In the genomic region with DNA sequence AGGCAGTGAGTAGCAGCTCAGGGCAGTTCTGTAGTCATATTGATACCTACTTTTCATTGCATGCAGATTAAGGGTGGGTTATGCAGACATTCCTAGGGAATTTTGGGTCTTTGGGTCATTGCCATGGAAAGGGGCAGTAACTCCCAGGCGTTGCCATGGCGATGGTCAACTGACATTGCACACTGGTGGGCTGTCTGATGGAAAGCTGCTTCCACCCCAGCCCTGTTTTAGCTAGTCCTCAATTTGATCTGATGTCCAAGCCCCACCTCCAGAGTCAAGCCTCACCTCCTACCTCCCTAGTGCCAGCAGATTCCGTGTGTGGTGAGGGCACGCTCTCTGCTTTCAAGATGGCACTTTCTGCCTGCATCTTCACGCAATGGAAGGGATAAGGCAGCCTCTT, we compare ENCODE assay signal across 20 cellular contexts.
"Had no signal": no experiment of that assay in that cellular context is flagged by ENCODE, and none has a peak within 500 bp of the region (broad histone marks: within the 10 kb centered on the region; RNA-seq: fewer than 3 reads in every experiment).

No MANE protein-coding gene starts in this region.

- H3K4me1 ChIP-seq: prostate gland had no signal

- H3K4me1 Mint-ChIP-seq: activated naive CD4-positive, alpha-beta T cell treated with anti-CD3 and anti-CD28 coated beads, Interleukin-2, amount 10 ng/mL, durations not matched to agents 7 days and 5 days; immature natural killer cell had no signal

- H3K4me3 Mint-ChIP-seq: activated CD4-positive, alpha-beta memory T cell treated with anti-CD3 and anti-CD28 coated beads for 36 hours; activated naive CD4-positive, alpha-beta T cell treated with anti-CD3 and anti-CD28 coated beads, Interleukin-2, amount 10 ng/mL, durations not matched to agents 7 days and 5 days; activated T-cell treated with anti-CD3 and anti-CD28 coated beads, Interleukin-2, amount 50 U/mL, for 72 hours; immature natural killer cell had no signal

- DNase-seq: activated CD4-positive, alpha-beta memory T cell treated with anti-CD3 and anti-CD28 coated beads for 36 hours; activated CD4-positive, alpha-beta T cell treated with anti-CD3 and anti-CD28 coated beads for 48 hours; activated effector memory CD4-positive, alpha-beta T cell treated with anti-CD3 and anti-CD28 coated beads, Interleukin-2, amount 50 U/mL, for 16 hours; activated naive CD4-positive, alpha-beta T cell treated with anti-CD3 and anti-CD28 coated beads, Interleukin-2, amount 10 ng/mL, durations not matched to agents 7 days and 5 days; activated T-cell treated with anti-CD3 and anti-CD28 coated beads, Interleukin-2, amount 50 U/mL, for 72 hours; amygdala; body of pancreas; dermis blood vessel endothelial cell; effector CD8-positive, alpha-beta T cell; foreskin melanocyte; glutamatergic neuron; immature natural killer cell; left ventricle myocardium superior; stimulated activated CD4-positive, alpha-beta T cell treated with anti-CD3 and anti-CD28 coated beads, Interleukin-4, amount 100 ng/mL, for 1 hour; stimulated activated naive CD4-positive, alpha-beta T cell; T-helper 2 cell had no signal

- H3K4me3 ChIP-seq: body of pancreas, hepatocyte, prostate gland, thyroid gland had no signal

- H3K9me3 ChIP-seq: body of pancreas, prostate gland, thyroid gland had no signal

- H3K36me3 ChIP-seq: prostate gland, thyroid gland had no signal

- H3K36me3 Mint-ChIP-seq: activated CD4-positive, alpha-beta memory T cell treated with anti-CD3 and anti-CD28 coated beads for 36 hours; activated naive CD4-positive, alpha-beta T cell treated with anti-CD3 and anti-CD28 coated beads, Interleukin-2, amount 10 ng/mL, durations not matched to agents 7 days and 5 days; immature natural killer cell had no signal

- H3K9me3 Mint-ChIP-seq: activated CD4-positive, alpha-beta memory T cell treated with anti-CD3 and anti-CD28 coated beads for 36 hours; activated naive CD4-positive, alpha-beta T cell treated with anti-CD3 and anti-CD28 coated beads, Interleukin-2, amount 10 ng/mL, durations not matched to agents 7 days and 5 days; activated T-cell treated with anti-CD3 and anti-CD28 coated beads, Interleukin-2, amount 50 U/mL, for 72 hours; immature natural killer cell had no signal

- H3K27me3 ChIP-seq: body of pancreas, hepatocyte, thyroid gland had no signal

- H3K27ac ChIP-seq: body of pancreas, hepatocyte, prostate gland had no signal

- ATAC-seq: activated T-cell treated with anti-CD3 and anti-CD28 coated beads, Interleukin-2, amount 50 U/mL, for 72 hours; body of pancreas; esophagus mucosa; left ventricle myocardium superior had no signal

- H3K27ac Mint-ChIP-seq: activated CD4-positive, alpha-beta memory T cell treated with anti-CD3 and anti-CD28 coated beads for 36 hours; activated naive CD4-positive, alpha-beta T cell treated with anti-CD3 and anti-CD28 coated beads, Interleukin-2, amount 10 ng/mL, durations not matched to agents 7 days and 5 days; activated T-cell treated with anti-CD3 and anti-CD28 coated beads, Interleukin-2, amount 50 U/mL, for 72 hours; immature natural killer cell had no signal
